29 cellular contexts compared by ENCODE assay signal in the genomic region with DNA sequence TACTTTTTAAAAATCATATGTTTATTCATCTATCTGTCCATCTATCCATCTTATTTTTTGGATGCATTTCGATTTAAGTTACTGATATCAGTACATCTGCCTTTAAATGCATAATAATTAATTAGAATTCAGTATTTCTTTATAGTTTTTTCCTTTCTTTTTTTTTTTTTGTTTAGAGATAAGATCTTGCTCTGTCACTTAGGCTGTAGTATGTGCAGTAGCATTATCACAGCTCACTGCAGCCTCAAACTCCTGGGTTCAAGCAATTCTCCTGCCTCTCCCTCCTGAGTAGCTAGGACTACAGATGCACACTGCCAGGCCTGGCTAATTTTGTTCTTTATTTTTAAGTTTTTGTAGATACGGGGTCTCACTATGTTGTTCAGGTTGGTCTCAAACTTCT.
"Had no signal": no experiment of that assay in that cellular context is flagged by ENCODE, and none has a peak within 500 bp of the region (broad histone marks: within the 10 kb centered on the region; RNA-seq: fewer than 3 reads in every experiment).

No MANE protein-coding gene starts in this region.

- FAIRE-seq: urothelium cell line had no signal

- H3K27me3 Mint-ChIP-seq: stimulated activated memory B cell treated with anti-CD40 and anti-IgM and Interleukin-4, amounts not matched to agents 10 μg/mL and 1 μg/mL and 100 μg/mL, for 72 hours; stimulated activated naive B cell treated with anti-CD40 and anti-IgM and Interleukin-4, amounts not matched to agents 10 μg/mL and 1 μg/mL and 100 μg/mL, for 72 hours; stimulated activated naive CD8-positive, alpha-beta T cell treated with anti-CD3 and anti-CD28 coated beads, Interleukin-15, amount 100 ng/mL, for 72 hours; stimulated activated naive CD8-positive, alpha-beta T cell treated with anti-CD3 and anti-CD28 coated beads, Interleukin-15, Interleukin-2, amounts not matched to agents 100 ng/mL and 50 ng/mL, for 24 hours; type B pancreatic cell had no signal

- H3K4me3 Mint-ChIP-seq: stimulated activated effector memory CD8-positive, alpha-beta T cell treated with anti-CD3 and anti-CD28 coated beads, Interleukin-12 subunit alpha, Interleukin-12 subunit beta, amount 100 ng/mL, for 72 hours; stimulated activated memory B cell treated with anti-CD40 and anti-IgM and Interleukin-4, amounts not matched to agents 10 μg/mL and 1 μg/mL and 100 μg/mL, for 72 hours; stimulated activated naive B cell treated with anti-CD40 and anti-IgM and Interleukin-4, amounts not matched to agents 10 μg/mL and 1 μg/mL and 100 μg/mL, for 72 hours; stimulated activated naive CD8-positive, alpha-beta T cell treated with anti-CD3 and anti-CD28 coated beads, Interleukin-15, amount 100 ng/mL, for 72 hours; stimulated activated naive CD8-positive, alpha-beta T cell treated with anti-CD3 and anti-CD28 coated beads, Interleukin-15, Interleukin-2, amounts not matched to agents 100 ng/mL and 50 ng/mL, for 24 hours; type B pancreatic cell had no signal

- H3K36me3 ChIP-seq: suprapubic skin, thoracic aorta, thyroid gland, tibial artery, tibial nerve, transverse colon, upper lobe of right lung, uterus, vagina had no signal

- H3K9me3 ChIP-seq: stomach, suprapubic skin, testis, thoracic aorta, thyroid gland, tibial artery, tibial nerve, transverse colon, upper lobe of left lung, upper lobe of right lung, uterus, vagina had no signal

- H3K4me3 ChIP-seq: stomach, suprapubic skin, testis, thoracic aorta, thyroid gland, tibial artery, tibial nerve, transverse colon, upper lobe of left lung, upper lobe of right lung, uterus, vagina had no signal

- H3K27ac ChIP-seq: stomach, suprapubic skin, testis, thoracic aorta, thyroid gland, tibial artery, tibial nerve, transverse colon, upper lobe of left lung, upper lobe of right lung, uterus, vagina had no signal

- H3K27ac Mint-ChIP-seq: stimulated activated effector memory CD8-positive, alpha-beta T cell treated with anti-CD3 and anti-CD28 coated beads, Interleukin-12 subunit alpha, Interleukin-12 subunit beta, amount 100 ng/mL, for 72 hours; stimulated activated memory B cell treated with anti-CD40 and anti-IgM and Interleukin-4, amounts not matched to agents 10 μg/mL and 1 μg/mL and 100 μg/mL, for 72 hours; stimulated activated naive B cell treated with anti-CD40 and anti-IgM and Interleukin-4, amounts not matched to agents 10 μg/mL and 1 μg/mL and 100 μg/mL, for 72 hours; stimulated activated naive CD8-positive, alpha-beta T cell treated with anti-CD3 and anti-CD28 coated beads, Interleukin-15, amount 100 ng/mL, for 72 hours; stimulated activated naive CD8-positive, alpha-beta T cell treated with anti-CD3 and anti-CD28 coated beads, Interleukin-15, Interleukin-2, amounts not matched to agents 100 ng/mL and 50 ng/mL, for 24 hours; type B pancreatic cell had no signal

- DNase-seq: stimulated activated CD4-positive, alpha-beta T cell treated with anti-CD3 and anti-CD28 coated beads, Interleukin-2, amount 100 ng/mL, for 48 hours; stimulated activated CD4-positive, alpha-beta T cell treated with anti-CD3 and anti-CD28 coated beads, Interleukin-4, amount 100 ng/mL, for 1 hour; stimulated activated CD4-positive, alpha-beta T cell treated with anti-CD3 and anti-CD28 coated beads, Interleukin-4, amount 100 ng/mL, for 24 hours; stimulated activated CD4-positive, alpha-beta T cell treated with anti-CD3 and anti-CD28 coated beads, Interleukin-4, amount 100 ng/mL, for 4 hours; stimulated activated CD8-positive, alpha-beta memory T cell treated with anti-CD3 and anti-CD28 coated beads, Interleukin-4, amount 100 ng/mL, for 48 hours; stimulated activated naive B cell treated with anti-CD40 and anti-IgM and Interleukin-4, amounts not matched to agents 10 μg/mL and 1 μg/mL and 100 μg/mL, for 72 hours; stimulated activated naive CD4-positive, alpha-beta T cell; stimulated activated naive CD4-positive, alpha-beta T cell treated with Interleukin-2 at 50 U/mL for 16 hours; stimulated activated naive CD8-positive, alpha-beta T cell treated with anti-CD3 and anti-CD28 coated beads, Interleukin-15, amount 100 ng/mL, for 72 hours; stimulated activated naive CD8-positive, alpha-beta T cell treated with anti-CD3 and anti-CD28 coated beads, Interleukin-15, Interleukin-2, amounts not matched to agents 100 U/mL and 50 U/mL, for 24 hours; stomach; substantia nigra; testis; thyroid gland; tibial artery; transverse colon; trophoblast cell; upper lobe of left lung; upper lobe of right lung; uterus had no signal

- ATAC-seq: stimulated activated effector memory CD8-positive, alpha-beta T cell treated with anti-CD3 and anti-CD28 coated beads, Interleukin-12 subunit alpha, Interleukin-12 subunit beta, amount 100 ng/mL, for 72 hours; stimulated activated memory B cell treated with anti-CD40 and anti-IgM and Interleukin-4, amounts not matched to agents 10 μg/mL and 1 μg/mL and 100 μg/mL, for 72 hours; stimulated activated naive B cell treated with anti-CD40 and anti-IgM and Interleukin-4, amounts not matched to agents 10 μg/mL and 1 μg/mL and 100 μg/mL, for 72 hours; stimulated activated naive CD8-positive, alpha-beta T cell treated with anti-CD3 and anti-CD28 coated beads, Interleukin-15, amount 100 ng/mL, for 72 hours; stimulated activated naive CD8-positive, alpha-beta T cell treated with anti-CD3 and anti-CD28 coated beads, Interleukin-15, Interleukin-2, amounts not matched to agents 100 U/mL and 50 U/mL, for 24 hours; upper lobe of right lung had no signal

- H3K27me3 ChIP-seq: stomach, suprapubic skin, testis, thyroid gland, tibial artery, tibial nerve, transverse colon, upper lobe of left lung, upper lobe of right lung, uterus, vagina had no signal

- H3K4me1 ChIP-seq: stomach, suprapubic skin, testis, tibial artery, tibial nerve, transverse colon, upper lobe of left lung, upper lobe of right lung, uterus, vagina had no signal

- H3K36me3 Mint-ChIP-seq: stimulated activated effector memory CD8-positive, alpha-beta T cell treated with anti-CD3 and anti-CD28 coated beads, Interleukin-12 subunit alpha, Interleukin-12 subunit beta, amount 100 ng/mL, for 72 hours; stimulated activated memory B cell treated with anti-CD40 and anti-IgM and Interleukin-4, amounts not matched to agents 10 μg/mL and 1 μg/mL and 100 μg/mL, for 72 hours; type B pancreatic cell had no signal

- H3K4me1 Mint-ChIP-seq: stimulated activated effector memory CD8-positive, alpha-beta T cell treated with anti-CD3 and anti-CD28 coated beads, Interleukin-12 subunit alpha, Interleukin-12 subunit beta, amount 100 ng/mL, for 72 hours; stimulated activated memory B cell treated with anti-CD40 and anti-IgM and Interleukin-4, amounts not matched to agents 10 μg/mL and 1 μg/mL and 100 μg/mL, for 72 hours; stimulated activated naive CD8-positive, alpha-beta T cell treated with anti-CD3 and anti-CD28 coated beads, Interleukin-15, amount 100 ng/mL, for 72 hours had no signal
